Comparison of ENCODE assay signal across 19 cellular contexts in the genomic region with DNA sequence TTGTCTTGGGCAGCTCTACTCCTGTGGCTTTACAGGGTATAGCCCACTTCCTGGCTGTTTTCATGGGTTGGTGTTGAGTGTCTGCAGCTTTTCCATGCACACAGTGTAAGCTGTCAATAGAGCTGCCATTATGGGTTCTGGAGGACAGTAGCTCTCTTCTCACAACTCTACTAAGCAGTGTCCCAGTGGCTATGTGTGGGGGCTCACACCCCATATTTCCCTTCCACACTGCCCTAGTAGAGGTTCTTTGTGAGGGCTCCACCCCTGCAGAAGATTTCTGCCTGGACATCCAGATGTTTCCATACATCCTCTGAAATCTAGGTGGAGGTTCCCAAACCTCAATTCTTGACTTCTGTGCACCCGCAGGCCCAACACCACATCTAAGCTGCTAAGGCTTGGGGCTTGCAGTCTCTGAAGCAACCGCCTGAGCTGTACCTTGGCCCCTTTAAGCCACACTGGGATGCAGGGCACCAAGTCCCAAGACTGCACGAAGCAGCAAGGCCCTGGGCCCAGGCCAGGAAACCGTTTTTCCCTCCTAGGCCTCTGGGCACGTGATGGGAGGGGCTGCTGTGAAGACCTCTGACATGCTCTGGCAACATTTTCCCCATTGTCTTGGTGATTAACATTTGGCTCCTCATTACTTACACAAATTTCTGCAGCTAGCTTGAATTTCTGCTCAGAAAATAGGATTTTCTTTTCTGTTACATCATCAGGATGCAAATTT. TPM values are rescaled to one million over a fixed set of nuclear protein-coding genes. Genes with fewer than 3 reads are reported as not detected.
DNase-seq lines count a peak whose midpoint lies in the region; ATAC-seq and TF ChIP-seq lines count a peak whose summit lies in the region.
"Had no signal": no experiment of that assay in that cellular context is flagged by ENCODE, and none has a peak within 500 bp of the region (broad histone marks: within the 10 kb centered on the region; RNA-seq: fewer than 3 reads in every experiment).

No MANE protein-coding gene starts in this region.

- H3K27ac ChIP-seq in BLaER1 = no peak overlapping the region
- no peak overlapping the region for H3K27ac ChIP-seq in stomach
- H3K27ac ChIP-seq: 22Rv1; BLaER1 treated with 17β-estradiol and CSF1 and Interleukin-3, amounts not matched to agents 10 nM and 100 nM had no signal

- no peak for TF ChIP-seq EP300 in stomach (IDR thresholded peaks at IDR 0.05)

- H3K27me3 ChIP-seq in BLaER1 = no peaks in the 10 kb centered on the region
- H3K27me3 ChIP-seq in stomach = no peaks in the 10 kb centered on the region
- H3K27me3 ChIP-seq: BLaER1 treated with 17β-estradiol and CSF1 and Interleukin-3, amounts not matched to agents 10 nM and 100 nM had no signal

- H3K27me3 Mint-ChIP-seq in WTC11 (ENCODE audit: low read depth) (peaks cover 5% of the 10 kb centered on the region; the same call in 1 of the 2 replicates), endothelial cell (ENCODE audit: unreplicated experiment) (peaks cover 1% of the 10 kb centered on the region)
- H3K27me3 Mint-ChIP-seq in naive thymus-derived CD8-positive, alpha-beta T cell = no peaks in the 10 kb centered on the region
- H3K27me3 Mint-ChIP-seq: B cell; CD4-positive, alpha-beta T cell; CD8-positive, alpha-beta memory T cell had no signal

- peak; percentile 8 for DNase-seq in DMS 273 (lab: John Stamatoyannopoulos, UW; ENCODE audit: unreplicated experiment)
- no peak for DNase-seq in DMS 273 treated with DMSO at 0.1 percent for 48 hours (lab: John Stamatoyannopoulos, UW)
- DNase-seq in WTC11 (ENCODE audit: low spot score) = no peak
- no peak for DNase-seq in endothelial cell (ENCODE audit: low spot score)
- DNase-seq in NCI-H2196 treated with DMSO at 0.1 percent for 48 hours (lab: John Stamatoyannopoulos, UW; ENCODE audit: unreplicated experiment) = no peak
- DNase-seq in stomach = no peak
- DNase-seq in naive thymus-derived CD8-positive, alpha-beta T cell = no peak
- DNase-seq: CD4-positive, alpha-beta T cell; CD8-positive, alpha-beta memory T cell; DMS153; DMS79 treated with DMSO at 0.1 percent for 48 hours; GF-D8; GOT3 had no signal

- ATAC-seq in WTC11 = no peak
- ATAC-seq in naive thymus-derived CD8-positive, alpha-beta T cell = no peak

- H3K9me3 Mint-ChIP-seq in WTC11 (peaks cover 34% of the 10 kb centered on the region), endothelial cell (ENCODE audit: unreplicated experiment) (peaks cover 17% of the 10 kb centered on the region)
- H3K9me3 Mint-ChIP-seq in naive thymus-derived CD8-positive, alpha-beta T cell = peaks cover 0 to 7% (median 3%) of the 10 kb centered on the region in 9 donors
- H3K9me3 Mint-ChIP-seq: CD4-positive, alpha-beta T cell had no signal

- peaks cover 40% of the 10 kb centered on the region for H3K36me3 Mint-ChIP-seq in WTC11
- peaks cover 53% of the 10 kb centered on the region for H3K36me3 Mint-ChIP-seq in endothelial cell (ENCODE audit: low read depth, unreplicated experiment)
- H3K36me3 Mint-ChIP-seq in naive thymus-derived CD8-positive, alpha-beta T cell = peaks cover 32 to 73% (median 53%) of the 10 kb centered on the region in 3 donors

- no peak for TF ChIP-seq POLR2A in stomach (IDR thresholded peaks at IDR 0.05)

- no peak overlapping the region for H3K4me2 ChIP-seq in BLaER1
- H3K4me2 ChIP-seq: BLaER1 treated with 17β-estradiol and CSF1 and Interleukin-3, amounts not matched to agents 10 nM and 100 nM had no signal

- WGBS in stomach, 5 donors = 85 to 98% (median 92%) methylated on average over 5 of the region's 5 CpGs

- H3K4me1 Mint-ChIP-seq in WTC11 (no peaks in the 10 kb centered on the region), endothelial cell (ENCODE audit: unreplicated experiment) (no peaks in the 10 kb centered on the region)
- H3K4me1 Mint-ChIP-seq in naive thymus-derived CD8-positive, alpha-beta T cell = peaks cover 0 to 39% (median 18%) of the 10 kb centered on the region in 4 donors
- H3K4me1 Mint-ChIP-seq: B cell had no signal

- CTCF ChIA-PET in WTC11 (lab: Charles Lee) = no interaction called here

- intact Hi-C loops in stomach (cut with DNase I; ENCODE audit: low total_unique reads) = no loop called here

- H3K9me3 ChIP-seq in BLaER1 (peaks cover 44% of the 10 kb centered on the region), stomach (peaks cover 0 to 15% (median 5%) of the 10 kb centered on the region in 4 donors)

- H3K4me3 Mint-ChIP-seq in WTC11 (no peak overlapping the region), endothelial cell (ENCODE audit: unreplicated experiment) (peak overlapping the region; percentile 76)
- H3K4me3 Mint-ChIP-seq in naive thymus-derived CD8-positive, alpha-beta T cell = no peak overlapping the region
- H3K4me3 Mint-ChIP-seq: B cell; CD14-positive monocyte; CD4-positive, alpha-beta T cell; CD8-positive, alpha-beta memory T cell had no signal

- no peak overlapping the region for H3K9ac ChIP-seq in BLaER1
- H3K9ac ChIP-seq: BLaER1 treated with 17β-estradiol and CSF1 and Interleukin-3, amounts not matched to agents 10 nM and 100 nM had no signal

- H3K4me3 ChIP-seq in BLaER1 (peak overlapping the region; percentile 33; the same call in 1 of the 2 replicates), stomach (no peak overlapping the region)
- H3K4me3 ChIP-seq: HAP-1 had no signal

- no peak overlapping the region for H3K27ac Mint-ChIP-seq in WTC11
- no peak overlapping the region for H3K27ac Mint-ChIP-seq in endothelial cell (ENCODE audit: unreplicated experiment)
- H3K27ac Mint-ChIP-seq in naive thymus-derived CD8-positive, alpha-beta T cell = no peak overlapping the region
- H3K27ac Mint-ChIP-seq: B cell; CD4-positive, alpha-beta T cell had no signal

- TF ChIP-seq CTCF in WTC11 (IDR thresholded peaks at IDR 0.05) = no peak
- TF ChIP-seq CTCF in endothelial cell (IDR thresholded peaks at IDR 0.05; ENCODE audit: unreplicated experiment) = no peak
- TF ChIP-seq CTCF in stomach (IDR thresholded peaks at IDR 0.05) = no peak

- H3K4me1 ChIP-seq in BLaER1 = no peaks in the 10 kb centered on the region
- H3K4me1 ChIP-seq in stomach = peaks cover 0 to 14% (median 7%) of the 10 kb centered on the region in 4 donors
- H3K4me1 ChIP-seq: HAP-1 had no signal

- no peaks in the 10 kb centered on the region for H4K20me1 ChIP-seq in BLaER1
- H4K20me1 ChIP-seq: BLaER1 treated with 17β-estradiol and CSF1 and Interleukin-3, amounts not matched to agents 10 nM and 100 nM had no signal

- POLR2A ChIA-PET in WTC11 (lab: Charles Lee) = no interaction called here
- POLR2A ChIA-PET in naive thymus-derived CD8-positive, alpha-beta T cell (lab: Charles Lee) = interaction anchor here (0.8 to 1.5 kb wide), 3 partner anchors 10 to 99 kb away, joined by 3 to 8 read pairs (median 4); a partner anchor contains a TSS

- peaks cover 77% of the 10 kb centered on the region for H3K36me3 ChIP-seq in BLaER1
- peaks cover 23 to 69% (median 58%) of the 10 kb centered on the region in 4 donors for H3K36me3 ChIP-seq in stomach

TF ChIP-seq in WTC11, 78 proteins besides CTCF, POLR2A, EP300 and RAD21:
- TF ChIP-seq GTF2I (CRISPR knock-in tag; conservative IDR thresholded peaks at IDR 0.05) = no peak
- no peak for TF ChIP-seq TEAD4 (CRISPR knock-in tag; IDR thresholded peaks at IDR 0.05)
- TF ChIP-seq HMGA2 (CRISPR knock-in tag; IDR thresholded peaks at IDR 0.05) = no peak
- TF ChIP-seq ZNF317 (CRISPR knock-in tag; IDR thresholded peaks at IDR 0.05; ENCODE audit: borderline replicate concordance, low read depth) = peak; percentile 77
- TF ChIP-seq, protein P1, sequence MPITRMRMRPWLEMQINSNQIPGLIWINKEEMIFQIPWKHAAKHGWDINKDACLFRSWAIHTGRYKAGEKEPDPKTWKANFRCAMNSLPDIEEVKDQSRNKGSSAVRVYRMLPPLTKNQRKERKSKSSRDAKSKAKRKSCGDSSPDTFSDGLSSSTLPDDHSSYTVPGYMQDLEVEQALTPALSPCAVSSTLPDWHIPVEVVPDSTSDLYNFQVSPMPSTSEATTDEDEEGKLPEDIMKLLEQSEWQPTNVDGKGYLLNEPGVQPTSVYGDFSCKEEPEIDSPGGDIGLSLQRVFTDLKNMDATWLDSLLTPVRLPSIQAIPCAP (CRISPR knock-in tag; IDR thresholded peaks at IDR 0.05) = no peak
- TF ChIP-seq, protein P2, sequence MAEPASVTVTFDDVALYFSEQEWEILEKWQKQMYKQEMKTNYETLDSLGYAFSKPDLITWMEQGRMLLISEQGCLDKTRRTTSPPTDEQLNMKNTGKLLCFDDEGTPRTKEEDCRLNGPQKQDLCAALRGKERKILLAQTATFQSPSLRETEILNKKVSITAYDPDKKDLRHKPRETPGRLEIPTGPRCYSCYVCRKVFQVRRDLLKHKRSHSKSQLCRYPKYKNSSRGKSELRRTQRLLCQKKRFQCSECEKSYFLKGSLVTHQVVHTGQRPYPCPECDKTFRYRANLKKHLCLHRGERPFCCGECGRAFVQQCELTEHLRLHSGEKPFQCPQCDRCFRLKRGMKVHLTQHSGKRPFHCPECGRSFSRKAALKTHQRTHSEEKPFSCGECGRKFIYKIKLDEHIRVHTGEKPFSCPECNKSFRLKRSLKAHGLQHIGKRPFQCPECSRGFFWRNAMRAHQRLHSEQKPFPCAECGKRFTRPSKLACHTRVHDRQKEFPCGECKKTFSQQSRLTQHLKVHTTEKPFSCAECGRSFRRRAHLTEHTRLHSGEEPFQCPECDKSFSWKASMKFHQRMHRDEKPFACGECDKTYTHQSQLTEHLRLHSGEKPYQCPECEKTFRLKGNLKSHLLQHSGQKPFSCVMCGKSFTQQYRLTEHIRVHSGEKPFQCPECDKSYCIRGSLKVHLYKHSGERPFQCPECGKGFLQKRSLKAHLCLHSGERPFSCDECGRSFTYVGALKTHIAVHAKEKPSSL (CRISPR knock-in tag; conservative IDR thresholded peaks at IDR 0.05) = no peak
- TF ChIP-seq CREB1 (CRISPR knock-in tag; IDR thresholded peaks at IDR 0.05) = no peak

RNA-seq across cellular contexts. Expression of a gene that starts 9.4 kb away (rescaled TPM):
- total RNA-seq in WTC11 (2021) (3.9 to 4.3 TPM (median 4.0 TPM) in 3 replicates), endothelial cell (ENCODE audit: unreplicated experiment) (10.5 TPM), stomach (10 to 100 TPM in 2 of 5 donors, 1 to 10 TPM in 2, under 1 TPM in 1; 0.87 to 22.8 (median 3.9) TPM)
- polyA plus RNA-seq in stomach = 1 to 10 TPM; 4.9 to 8.7 (median 7.8) TPM
- 10 to 100 TPM; 14.3 to 17.9 TPM for total RNA-seq in naive thymus-derived CD8-positive, alpha-beta T cell
- 10 to 100 TPM; 12.6 to 19.9 (median 15.0) TPM for polyA plus RNA-seq in naive thymus-derived CD8-positive, alpha-beta T cell

RNA-seq across cellular contexts. Expression of a gene that starts 52.8 kb away (rescaled TPM):
- 105 to 107 TPM (median 107 TPM) in 3 replicates for total RNA-seq in WTC11 (2021)
- total RNA-seq in endothelial cell (ENCODE audit: unreplicated experiment) = 87.2 TPM
- 100 to 1,000 TPM in 3 of 5 donors, 10 to 100 TPM in 2; 42.0 to 184 (median 121) TPM for total RNA-seq in stomach
- 10 to 100 TPM; 10.4 to 34.8 (median 13.3) TPM for polyA plus RNA-seq in stomach
- 100 to 1,000 TPM; 156 to 169 TPM for total RNA-seq in naive thymus-derived CD8-positive, alpha-beta T cell
- 10 to 100 TPM; 46.0 to 69.2 (median 48.6) TPM for polyA plus RNA-seq in naive thymus-derived CD8-positive, alpha-beta T cell
